Comparison of ENCODE assay signal across 9 cellular contexts in the genomic region with DNA sequence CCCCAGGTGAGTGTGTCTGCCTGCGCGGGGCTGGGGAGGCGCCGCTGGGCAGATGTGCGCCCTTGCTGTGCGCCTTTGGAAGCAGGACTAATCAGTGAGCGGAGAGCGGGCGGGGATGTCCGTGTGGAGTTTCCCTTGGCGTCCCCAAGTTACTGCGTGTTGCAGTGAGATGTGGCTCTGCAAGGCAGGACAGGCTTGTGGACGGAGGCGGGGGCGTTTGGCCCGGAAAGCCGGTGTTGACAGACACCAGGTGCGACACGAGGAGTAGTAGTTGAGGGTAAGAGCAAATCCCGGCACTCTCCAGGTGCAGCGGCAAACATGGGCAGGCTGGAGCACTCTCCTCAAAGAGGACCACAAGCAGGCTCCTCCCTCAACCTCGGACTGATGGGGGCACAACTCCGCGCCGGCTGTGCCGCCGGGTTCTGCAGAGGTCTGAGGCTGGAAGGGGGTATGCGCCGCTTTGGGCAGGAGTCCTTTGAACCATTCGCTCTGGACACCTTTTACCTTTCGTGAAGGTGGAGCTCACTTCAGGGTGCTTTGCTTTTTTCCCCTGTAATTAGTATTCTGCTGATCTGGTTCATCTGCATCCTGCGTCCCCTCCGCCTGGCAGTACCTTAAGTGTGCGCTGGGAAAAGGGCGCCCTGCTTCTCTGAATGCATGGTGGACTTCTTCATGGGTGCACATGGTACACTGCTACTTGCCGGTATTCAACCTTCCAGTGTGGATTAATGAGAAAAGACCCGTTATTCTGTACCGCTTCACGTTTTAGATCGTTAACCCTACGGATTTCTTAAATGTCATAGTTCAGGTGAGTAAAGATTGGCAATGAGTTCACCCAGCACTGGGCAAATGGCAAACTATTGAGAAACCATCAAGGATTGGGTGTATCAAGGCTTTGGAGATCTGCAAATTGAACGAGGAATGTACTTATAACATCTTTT. TPM values are rescaled to one million over a fixed set of nuclear protein-coding genes. Genes with fewer than 3 reads are reported as not detected.
DNase-seq lines count a peak whose midpoint lies in the region; ATAC-seq and TF ChIP-seq lines count a peak whose summit lies in the region.
"Had no signal": no experiment of that assay in that cellular context is flagged by ENCODE, and none has a peak within 500 bp of the region (broad histone marks: within the 10 kb centered on the region; RNA-seq: fewer than 3 reads in every experiment).

No MANE protein-coding gene starts in this region.

- DNase-seq in NCI-H1105 (lab: John Stamatoyannopoulos, UW) (peak; percentile 50), SHP77 treated with DMSO at 0.1 percent for 48 hours (lab: John Stamatoyannopoulos, UW) (peak; percentile 84), iPS-NIHi11 (ENCODE audit: low spot score) (peak; percentile 58), suprapubic skin (ENCODE audit: low spot score in 2 of 2) (no peak), middle frontal gyrus (ENCODE audit: extremely low spot score, low spot score) (no peak)
- DNase-seq in activated naive CD4-positive, alpha-beta T cell treated with Interleukin-2 at 50 U/mL for 16 hours: no peak
- DNase-seq: activated CD4-positive, CD25-positive, alpha-beta regulatory T cell; NCI-H2107 had no signal

- no peak for ATAC-seq in GM18867 (IDR thresholded peaks at IDR 0.05; ENCODE audit: unreplicated experiment)

- H3K4me3 ChIP-seq in suprapubic skin: peak overlapping the region; percentile 48

- no peaks in the 10 kb centered on the region for H3K36me3 ChIP-seq in suprapubic skin

- peaks cover 10% of the 10 kb centered on the region for H3K4me1 ChIP-seq in suprapubic skin

- no peak overlapping the region for H3K27ac ChIP-seq in suprapubic skin

- H3K27me3 ChIP-seq in suprapubic skin: peaks cover 29% of the 10 kb centered on the region

- TF ChIP-seq EP300 in suprapubic skin (IDR thresholded peaks at IDR 0.05): no peak

- no peaks in the 10 kb centered on the region for H3K9me3 ChIP-seq in suprapubic skin

- no peak for TF ChIP-seq CTCF in suprapubic skin (IDR thresholded peaks at IDR 0.05)

- WGBS in suprapubic skin: 17% methylated on average over 24 of the region's 42 CpGs

- no peak for TF ChIP-seq POLR2A in suprapubic skin (IDR thresholded peaks at IDR 0.05)

RNA-seq across cellular contexts. Expression of gene CDH7, which starts 0.6 kb away (rescaled TPM):
- under 1 TPM in 1 of 4 donors, not detected in 3; 0.24 TPM for total RNA-seq in suprapubic skin

Comparison
In these comparisons a context has a peak if more than half of its experiments do, and no peak if none do; other contexts are left out.
1. DNase-seq: peak in NCI-H1105 (single experiment), SHP77 treated with DMSO at 0.1 percent for 48 hours (single experiment) and iPS-NIHi11 (single experiment); none in suprapubic skin (0 of 2), middle frontal gyrus (single experiment) and activated naive CD4-positive, alpha-beta T cell treated with Interleukin-2 at 50 U/mL for 16 hours (single experiment).